Comparison of ENCODE assay signal across 8 cellular contexts in the genomic region with DNA sequence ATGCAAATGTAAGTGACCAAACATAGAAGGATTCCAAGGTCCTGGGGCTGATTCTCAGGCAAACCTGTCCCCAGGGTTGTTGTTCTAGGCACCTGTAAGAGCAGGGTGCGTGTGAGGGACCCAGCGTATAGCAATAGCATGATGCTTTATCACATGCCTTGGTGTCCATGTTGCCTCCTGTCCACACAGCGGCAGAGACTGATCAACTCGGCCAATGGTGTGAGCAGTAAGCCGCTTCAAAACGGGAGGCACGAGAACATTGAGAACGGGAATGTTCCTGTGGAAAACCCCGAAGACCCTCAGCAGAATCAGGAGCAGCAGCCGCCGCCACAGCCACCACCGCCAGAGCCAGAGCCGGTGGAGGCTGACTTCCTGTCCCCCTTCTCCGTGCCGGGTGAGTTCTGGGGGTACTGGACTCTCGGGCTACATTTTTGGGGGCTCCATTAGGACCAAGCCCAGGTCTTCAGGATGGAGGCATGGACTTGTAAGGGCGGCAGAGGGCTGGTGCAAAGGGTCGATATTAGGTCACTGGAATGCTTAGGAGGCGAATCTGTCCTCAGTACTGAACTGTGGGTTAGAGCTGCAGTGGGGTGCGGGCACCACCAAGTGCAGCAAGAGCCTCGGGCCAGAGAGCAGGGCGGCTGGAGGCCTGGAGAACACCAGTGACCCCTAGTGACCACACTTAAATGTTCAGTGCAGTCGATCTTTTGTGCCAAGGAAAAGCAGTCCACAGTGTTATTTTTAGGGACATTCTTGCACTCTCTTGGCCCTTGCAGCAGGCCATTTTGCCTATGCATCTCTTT. TPM values are rescaled to one million over a fixed set of nuclear protein-coding genes. Genes with fewer than 3 reads are reported as not detected.
DNase-seq lines count a peak whose midpoint lies in the region; ATAC-seq and TF ChIP-seq lines count a peak whose summit lies in the region.

No MANE protein-coding gene starts in this region.

- 69% methylated on average over 23 of the region's 23 CpGs for WGBS in prostate gland

- H3K4me3 ChIP-seq in MG63 (no peak overlapping the region), prostate gland (no peak overlapping the region)

- H3K9me3 ChIP-seq in MG63 (no peaks in the 10 kb centered on the region), prostate gland (no peaks in the 10 kb centered on the region)

- H3K36me3 ChIP-seq in MG63: no peaks in the 10 kb centered on the region
- no peaks in the 10 kb centered on the region for H3K36me3 ChIP-seq in prostate gland

- TF ChIP-seq CTCF in VCaP (conservative IDR thresholded peaks at IDR 0.05) (peak; percentile 92), glutamatergic neuron (IDR thresholded peaks at IDR 0.05; ENCODE audit: partially characterized antibody, unreplicated experiment) (peak; percentile 68), prostate gland (IDR thresholded peaks at IDR 0.05) (peak in 3 of 4 experiments; percentile 52 to 69 (median 58))

- CTCF ChIA-PET in activated naive CD4-positive, alpha-beta T cell treated with anti-CD3 and anti-CD28 coated beads, Interleukin-2, amount 10 ng/mL, durations not matched to agents 7 days and 5 days (lab: Charles Lee): no interaction called here

- H3K4me3 Mint-ChIP-seq in glutamatergic neuron (ENCODE audit: unreplicated experiment): no peak overlapping the region
- no peak overlapping the region for H3K4me3 Mint-ChIP-seq in activated naive CD4-positive, alpha-beta T cell treated with anti-CD3 and anti-CD28 coated beads, Interleukin-2, amount 10 ng/mL, durations not matched to agents 7 days and 5 days

- DNase-seq in A172 (ENCODE audit: low spot score) (peak; percentile 52), GM04504 (ENCODE audit: low read depth) (peak; percentile 53), MG63 (peak; percentile 44), glutamatergic neuron (peak; percentile 65), prostate gland (ENCODE audit: low spot score) (peak; percentile 35)
- DNase-seq in activated naive CD4-positive, alpha-beta T cell treated with anti-CD3 and anti-CD28 coated beads, Interleukin-2, amount 10 ng/mL, durations not matched to agents 7 days and 5 days: no peak

- no peaks in the 10 kb centered on the region for H3K9me3 Mint-ChIP-seq in glutamatergic neuron (ENCODE audit: unreplicated experiment)
- H3K9me3 Mint-ChIP-seq in activated naive CD4-positive, alpha-beta T cell treated with anti-CD3 and anti-CD28 coated beads, Interleukin-2, amount 10 ng/mL, durations not matched to agents 7 days and 5 days: no peaks in the 10 kb centered on the region

- intact Hi-C loops in prostate gland (cut with DNase I): loop anchor here (5.0 kb wide), 1 partner anchor 329 kb away; no protein-coding TSS in a partner anchor

- H3K27me3 Mint-ChIP-seq in glutamatergic neuron (ENCODE audit: unreplicated experiment): peaks cover under 1% of the 10 kb centered on the region
- peaks cover 9% of the 10 kb centered on the region for H3K27me3 Mint-ChIP-seq in activated naive CD4-positive, alpha-beta T cell treated with anti-CD3 and anti-CD28 coated beads, Interleukin-2, amount 10 ng/mL, durations not matched to agents 7 days and 5 days

- no peaks in the 10 kb centered on the region for H3K27me3 ChIP-seq in MG63
- H3K27me3 ChIP-seq in prostate gland (replicated peaks; ENCODE audit: insufficient read depth): no peaks in the 10 kb centered on the region

- no peak for ATAC-seq in GM19452 (IDR thresholded peaks at IDR 0.05; ENCODE audit: unreplicated experiment)

- no peak for TF ChIP-seq POLR2A in prostate gland (IDR thresholded peaks at IDR 0.05)

- no peak overlapping the region for H3K27ac ChIP-seq in VCaP
- no peak overlapping the region for H3K27ac ChIP-seq in prostate gland

- H3K27ac Mint-ChIP-seq in glutamatergic neuron (ENCODE audit: unreplicated experiment): no peak overlapping the region
- no peak overlapping the region for H3K27ac Mint-ChIP-seq in activated naive CD4-positive, alpha-beta T cell treated with anti-CD3 and anti-CD28 coated beads, Interleukin-2, amount 10 ng/mL, durations not matched to agents 7 days and 5 days

- no peaks in the 10 kb centered on the region for H3K4me1 ChIP-seq in prostate gland (replicated peaks)

- H3K4me1 Mint-ChIP-seq in glutamatergic neuron (ENCODE audit: low read depth, unreplicated experiment): peaks cover 3% of the 10 kb centered on the region
- H3K4me1 Mint-ChIP-seq in activated naive CD4-positive, alpha-beta T cell treated with anti-CD3 and anti-CD28 coated beads, Interleukin-2, amount 10 ng/mL, durations not matched to agents 7 days and 5 days: peaks cover 2% of the 10 kb centered on the region

- H3K36me3 Mint-ChIP-seq in glutamatergic neuron (ENCODE audit: unreplicated experiment): no peaks in the 10 kb centered on the region
- no peaks in the 10 kb centered on the region for H3K36me3 Mint-ChIP-seq in activated naive CD4-positive, alpha-beta T cell treated with anti-CD3 and anti-CD28 coated beads, Interleukin-2, amount 10 ng/mL, durations not matched to agents 7 days and 5 days

RNA-seq across cellular contexts. Expression of a gene that starts 57.2 kb away (rescaled TPM):
- total RNA-seq in A172 (2014; rRNA removed; shearing (Covaris generic)): 0.33 and 2.6 TPM in 2 replicates
- 1.4 and 2.2 TPM in 2 replicates for total RNA-seq in MG63 (2014; rRNA removed; shearing (Covaris generic); ENCODE audit: low replicate concordance)
- 0.76 TPM for total RNA-seq in glutamatergic neuron (ENCODE audit: unreplicated experiment)
- 10 to 100 TPM in 1 of 2 donors, 1 to 10 TPM in 1; 8.8 to 41.6 TPM for total RNA-seq in prostate gland
